ENCODE assay signal across 8 cellular contexts in the genomic region with DNA sequence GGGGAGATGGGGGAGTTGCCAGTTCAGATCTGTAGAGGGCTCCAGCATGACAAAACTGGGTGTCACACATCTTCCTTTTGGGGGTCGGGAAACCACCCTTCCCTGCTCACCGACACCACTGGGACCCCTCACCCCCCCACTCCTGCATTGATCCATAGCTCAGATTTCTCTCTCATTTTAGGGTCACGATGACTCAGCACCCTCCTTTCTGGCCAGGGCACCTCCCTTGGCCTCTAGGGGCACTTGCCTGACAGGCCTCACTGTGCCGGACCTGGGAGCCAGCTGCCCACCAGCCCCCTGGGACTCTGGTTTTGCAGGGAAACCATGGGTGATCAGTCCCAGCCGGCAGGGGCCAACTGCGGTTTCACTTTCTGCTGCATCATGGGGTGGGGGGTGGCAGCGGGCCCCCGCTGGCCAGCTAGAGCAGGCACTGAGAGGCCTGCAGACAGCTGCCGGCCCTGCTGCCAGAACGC.
A peak's percentile ranks its signal among the peaks of the same experiment; 100 is the strongest.
DNase-seq lines count a peak whose midpoint lies in the region; ATAC-seq and TF ChIP-seq lines count a peak whose summit lies in the region.

No MANE protein-coding gene starts in this region.

- ATAC-seq in GM19452 (IDR thresholded peaks at IDR 0.05; ENCODE audit: unreplicated experiment) (peak; percentile 56), HG03521 (IDR thresholded peaks at IDR 0.05; ENCODE audit: unreplicated experiment) (peak; percentile 39)

- H3K27ac Mint-ChIP-seq in endodermal cell (peak overlapping the region; percentile 92), type B pancreatic cell (peak overlapping the region; percentile 97), CD14-positive monocyte (no peak overlapping the region)

- H3K9ac ChIP-seq in endodermal cell (ENCODE audit: extremely low read depth, low read length, poor library complexity, severe bottlenecking): no peak overlapping the region

- peaks cover 2% of the 10 kb centered on the region for H3K36me3 Mint-ChIP-seq in endodermal cell (ENCODE audit: low read depth)
- H3K36me3 Mint-ChIP-seq in type B pancreatic cell: peaks cover 4% of the 10 kb centered on the region
- H3K36me3 Mint-ChIP-seq in CD14-positive monocyte: no peaks in the 10 kb centered on the region

- H3K9me3 ChIP-seq in endodermal cell (ENCODE audit: control insufficient read depth, low read length): no peaks in the 10 kb centered on the region

- H3K4me3 ChIP-seq in AG10803 (ENCODE audit: low read length) (peak overlapping the region; percentile 22), endodermal cell (ENCODE audit: low read length) (no peak overlapping the region)

- peaks cover 12% of the 10 kb centered on the region for H3K4me1 ChIP-seq in endodermal cell (ENCODE audit: control insufficient read depth, insufficient read depth, low read length)

- H3K27me3 Mint-ChIP-seq in endodermal cell (ENCODE audit: insufficient read depth): no peaks in the 10 kb centered on the region
- H3K27me3 Mint-ChIP-seq in type B pancreatic cell: peaks cover 9% of the 10 kb centered on the region
- peaks cover 20 to 47% (median 37%) of the 10 kb centered on the region in 3 donors for H3K27me3 Mint-ChIP-seq in CD14-positive monocyte (ENCODE audit: low read depth in 3 of 3)

- no peak overlapping the region for H3K27ac ChIP-seq in endodermal cell (ENCODE audit: low read depth, low read length)

- intact Hi-C loops in CD14-positive monocyte (cut with micrococcal nuclease): no loop called here

- peaks cover 7% of the 10 kb centered on the region for H3K36me3 ChIP-seq in endodermal cell (ENCODE audit: control insufficient read depth, insufficient read depth, low read length)

- TF ChIP-seq CTCF in AG10803 (conservative IDR thresholded peaks at IDR 0.05; ENCODE audit: low read length) (peak; percentile 29), endodermal cell (conservative IDR thresholded peaks at IDR 0.05) (peak; percentile 64), type B pancreatic cell (conservative IDR thresholded peaks at IDR 0.05) (no peak), CD14-positive monocyte (IDR thresholded peaks at IDR 0.05) (no peak)

- DNase-seq in AG10803 (ENCODE audit: low read depth) (peak; percentile 68), endodermal cell (peak; percentile 81), type B pancreatic cell (ENCODE audit: extremely low spot score, unreplicated experiment) (no peak), SIG-M5 (lab: John Stamatoyannopoulos, UW) (no peak), CD14-positive monocyte (ENCODE audit: low spot score) (no peak)
- DNase-seq in stimulated activated CD8-positive, alpha-beta memory T cell treated with anti-CD3 and anti-CD28 coated beads, Interleukin-4, amount 100 ng/mL, for 48 hours: no peak

- peaks cover 48% of the 10 kb centered on the region for H3K4me1 Mint-ChIP-seq in endodermal cell
- H3K4me1 Mint-ChIP-seq in type B pancreatic cell (ENCODE audit: unreplicated experiment): peaks cover 40% of the 10 kb centered on the region
- peaks cover 13% of the 10 kb centered on the region for H3K4me1 Mint-ChIP-seq in CD14-positive monocyte

- no peaks in the 10 kb centered on the region for H3K27me3 ChIP-seq in endodermal cell (ENCODE audit: control insufficient read depth, insufficient read depth, low read length, poor library complexity, severe bottlenecking)

- peaks cover 2% of the 10 kb centered on the region for H3K9me3 Mint-ChIP-seq in endodermal cell
- no peaks in the 10 kb centered on the region for H3K9me3 Mint-ChIP-seq in type B pancreatic cell
- H3K9me3 Mint-ChIP-seq in CD14-positive monocyte: peaks cover 0 to 1% (median 0%) of the 10 kb centered on the region in 7 donors

- 70 to 84% methylated on average over 3 to 10 of the region's 10 CpGs for WGBS in endodermal cell (ENCODE audit: insufficient coverage in 1 of 2, insufficient read length in 1 of 2), 2 experiments

- H3K4me3 Mint-ChIP-seq in endodermal cell: no peak overlapping the region
- no peak overlapping the region for H3K4me3 Mint-ChIP-seq in type B pancreatic cell
- peak overlapping the region in 1 of 2 donors; percentile 63 for H3K4me3 Mint-ChIP-seq in CD14-positive monocyte

Comparison
In these comparisons a context has a peak if more than half of its experiments do, and no peak if none do; other contexts are left out.
1. DNase-seq: peak in AG10803 (single experiment) and endodermal cell (single experiment); none in type B pancreatic cell (single experiment), SIG-M5 (single experiment), stimulated activated CD8-positive, alpha-beta memory T cell treated with anti-CD3 and anti-CD28 coated beads, Interleukin-4, amount 100 ng/mL, for 48 hours (single experiment) and CD14-positive monocyte (single experiment).
2. CTCF ChIP-seq: peak in AG10803 (single experiment) and endodermal cell (single experiment); none in type B pancreatic cell (single experiment) and CD14-positive monocyte (single experiment).
3. H3K27ac Mint-ChIP-seq: peak in endodermal cell (single experiment) and type B pancreatic cell (single experiment); none in CD14-positive monocyte (0 of 7).